8 cellular contexts compared by ENCODE assay signal in genomic region chr2:33457588-33458247, GRCh38. TPM values are rescaled to one million over a fixed set of nuclear protein-coding genes. Genes with fewer than 3 reads are reported as not detected.
A peak's percentile ranks its signal among the peaks of the same experiment; 100 is the strongest.
DNase-seq lines count a peak whose midpoint lies in the region; ATAC-seq and TF ChIP-seq lines count a peak whose summit lies in the region.

No MANE protein-coding gene starts in this region.

- H3K14ac ChIP-seq in trophoblast cell (ENCODE audit: low read length) = no peak overlapping the region

- H3K4me1 ChIP-seq in PC-9 (replicated peaks; ENCODE audit: insufficient read depth) (no peaks in the 10 kb centered on the region; the same call in 1 of the 2 replicates), trophoblast cell (ENCODE audit: control insufficient read depth in 1 of 2, insufficient read depth in 2 of 2, low read length in 2 of 2) (no peaks in the 10 kb centered on the region), BE2C (no peaks in the 10 kb centered on the region)
- H3K4me1 ChIP-seq in naive thymus-derived CD4-positive, alpha-beta T cell (ENCODE audit: control insufficient read depth in 2 of 2, insufficient read depth in 2 of 2, low read length in 2 of 2) = no peaks in the 10 kb centered on the region

- no peaks in the 10 kb centered on the region for H4K20me1 ChIP-seq in PC-9 (ENCODE audit: insufficient read depth)

- no TSS peak for BruUV-seq in PC-9 (replicated peaks; lab: Mats Ljungman, UMichigan)

- CTCF ChIA-PET in PC-9 (lab: Charles Lee) = no interaction called here
- CTCF ChIA-PET in naive thymus-derived CD4-positive, alpha-beta T cell (lab: Charles Lee) = no interaction called here
- CTCF ChIA-PET in activated CD4-positive, alpha-beta memory T cell treated with anti-CD3 and anti-CD28 coated beads, Interleukin-2, amount 10 ng/mL, durations not matched to agents 7 days and 5 days (lab: Charles Lee) = no interaction called here

- no peak overlapping the region for H2BK5ac ChIP-seq in trophoblast cell (ENCODE audit: low read depth, low read length, poor library complexity)

- H4K91ac ChIP-seq in trophoblast cell (ENCODE audit: low read depth, low read length) = no peak overlapping the region

- H3K79me1 ChIP-seq in trophoblast cell (ENCODE audit: low read length) = no peaks in the 10 kb centered on the region

- H3K9ac ChIP-seq in trophoblast cell (ENCODE audit: low read length) = no peak overlapping the region

- peaks cover 0 to 3% (median 0%) of the 10 kb centered on the region in 5 donors for H3K36me3 Mint-ChIP-seq in naive thymus-derived CD4-positive, alpha-beta T cell
- peaks cover 6% of the 10 kb centered on the region for H3K36me3 Mint-ChIP-seq in stimulated activated memory B cell treated with anti-CD40 and anti-IgM and Interleukin-4, amounts not matched to agents 10 μg/mL and 1 μg/mL and 100 μg/mL, for 72 hours
- H3K36me3 Mint-ChIP-seq in activated CD4-positive, alpha-beta memory T cell treated with anti-CD3 and anti-CD28 coated beads, Interleukin-2, amount 10 ng/mL, durations not matched to agents 7 days and 5 days (ENCODE audit: low read depth) = no peaks in the 10 kb centered on the region

- H4K12ac ChIP-seq in trophoblast cell (ENCODE audit: low read depth, low read length) = no peak overlapping the region

- H3K4me3 ChIP-seq in PC-9 (no peak overlapping the region), trophoblast cell (ENCODE audit: low read depth, low read length) (no peak overlapping the region), BE2C (ENCODE audit: low read depth, low read length) (no peak overlapping the region)
- H3K4me3 ChIP-seq in naive thymus-derived CD4-positive, alpha-beta T cell (ENCODE audit: low read length) = no peak overlapping the region

- H3K27ac ChIP-seq in PC-9 (no peak overlapping the region), trophoblast cell (ENCODE audit: low read depth, low read length) (no peak overlapping the region)
- H3K27ac ChIP-seq in naive thymus-derived CD4-positive, alpha-beta T cell (ENCODE audit: low read depth, low read length) = no peak overlapping the region

- H3K18ac ChIP-seq in trophoblast cell (ENCODE audit: low read length) = no peak overlapping the region

- no peak overlapping the region for H3K4ac ChIP-seq in trophoblast cell (ENCODE audit: low read depth, low read length)

- H2AFZ ChIP-seq in PC-9 (peak overlapping the region; percentile 63; the same call in 1 of the 2 replicates), trophoblast cell (ENCODE audit: insufficient read depth, low read length, poor library complexity) (no peak overlapping the region)

- H3K23ac ChIP-seq in trophoblast cell (ENCODE audit: low read length) = no peak overlapping the region

- H2BK12ac ChIP-seq in trophoblast cell (ENCODE audit: low read length) = no peak overlapping the region

- POLR2A ChIA-PET in PC-9 (lab: Charles Lee; ENCODE audit: unreplicated experiment) = no interaction called here
- POLR2A ChIA-PET in naive thymus-derived CD4-positive, alpha-beta T cell (lab: Charles Lee) = no interaction called here
- POLR2A ChIA-PET in activated CD4-positive, alpha-beta memory T cell treated with anti-CD3 and anti-CD28 coated beads, Interleukin-2, amount 10 ng/mL, durations not matched to agents 7 days and 5 days (lab: Charles Lee) = no interaction called here

- H2BK120ac ChIP-seq in trophoblast cell (ENCODE audit: insufficient read depth, low read length, poor library complexity) = no peak overlapping the region

- H3K27me3 ChIP-seq in PC-9 (ENCODE audit: insufficient read depth, low read depth) (no peaks in the 10 kb centered on the region), trophoblast cell (ENCODE audit: insufficient read depth, low read length) (no peaks in the 10 kb centered on the region), BE2C (0 out of 2 replicates have a peak, but pooled peaks cover 5% of the 10 kb centered on the region)
- H3K27me3 ChIP-seq in naive thymus-derived CD4-positive, alpha-beta T cell (ENCODE audit: control insufficient read depth in 2 of 2, insufficient read depth in 2 of 2, low read length in 2 of 2) = no peaks in the 10 kb centered on the region

- H4K8ac ChIP-seq in trophoblast cell (ENCODE audit: low read depth, low read length) = no peak overlapping the region

- H3K36me3 ChIP-seq in PC-9 (ENCODE audit: low read depth) (no peaks in the 10 kb centered on the region), trophoblast cell (ENCODE audit: control insufficient read depth in 1 of 2, insufficient read depth in 2 of 2, low read length in 2 of 2) (no peaks in the 10 kb centered on the region), BE2C (no peaks in the 10 kb centered on the region)
- H3K36me3 ChIP-seq in naive thymus-derived CD4-positive, alpha-beta T cell (ENCODE audit: control insufficient read depth in 2 of 3, insufficient read depth in 3 of 3, low read length in 3 of 3) = no peaks in the 10 kb centered on the region

- H3K9me3 ChIP-seq in PC-9 (ENCODE audit: insufficient read depth, low read depth) = no peaks in the 10 kb centered on the region
- H3K9me3 ChIP-seq in trophoblast cell (ENCODE audit: insufficient read depth, low read depth, low read length) = peaks cover 2% of the 10 kb centered on the region
- peaks cover 0 to 2% (median 0%) of the 10 kb centered on the region in 3 experiments for H3K9me3 ChIP-seq in naive thymus-derived CD4-positive, alpha-beta T cell (ENCODE audit: control insufficient read depth in 2 of 3, low read length in 3 of 3)
- H3K9me3 ChIP-seq in BE2C = no peaks in the 10 kb centered on the region

- H3K27ac Mint-ChIP-seq in naive thymus-derived CD4-positive, alpha-beta T cell = no peak overlapping the region
- no peak overlapping the region for H3K27ac Mint-ChIP-seq in stimulated activated memory B cell treated with anti-CD40 and anti-IgM and Interleukin-4, amounts not matched to agents 10 μg/mL and 1 μg/mL and 100 μg/mL, for 72 hours
- no peak overlapping the region for H3K27ac Mint-ChIP-seq in activated CD4-positive, alpha-beta memory T cell treated with anti-CD3 and anti-CD28 coated beads, Interleukin-2, amount 10 ng/mL, durations not matched to agents 7 days and 5 days

- peak; percentile 76 for ATAC-seq in GM19372 (IDR thresholded peaks at IDR 0.05; ENCODE audit: low read depth, unreplicated experiment)
- ATAC-seq in HG03097 (IDR thresholded peaks at IDR 0.05; ENCODE audit: low FRiP score, unreplicated experiment) = peak; percentile 92
- no peak for ATAC-seq in naive thymus-derived CD4-positive, alpha-beta T cell
- ATAC-seq in stimulated activated memory B cell treated with anti-CD40 and anti-IgM and Interleukin-4, amounts not matched to agents 10 μg/mL and 1 μg/mL and 100 μg/mL, for 72 hours = no peak

- DNase-seq in PC-9 (no peak), trophoblast cell (peak; percentile 79 to 87), BE2C (no peak)
- no peak for DNase-seq in naive thymus-derived CD4-positive, alpha-beta T cell
- DNase-seq in activated CD4-positive, alpha-beta memory T cell treated with anti-CD3 and anti-CD28 coated beads, Interleukin-2, amount 10 ng/mL, durations not matched to agents 7 days and 5 days = no peak

- H2AK5ac ChIP-seq in trophoblast cell (ENCODE audit: low read length) = no peak overlapping the region

- intact Hi-C loops in PC-9 (cut with micrococcal nuclease; ENCODE audit: unreplicated experiment) = no loop called here
- intact Hi-C loops in naive thymus-derived CD4-positive, alpha-beta T cell (cut with micrococcal nuclease) = no loop called here

- TF ChIP-seq CTCF in PC-9 (conservative IDR thresholded peaks at IDR 0.05) (no peak), BE2C (IDR thresholded peaks at IDR 0.05; ENCODE audit: low read depth, low read length) (no peak)

- no peak overlapping the region for H3K4me3 Mint-ChIP-seq in naive thymus-derived CD4-positive, alpha-beta T cell
- no peak overlapping the region for H3K4me3 Mint-ChIP-seq in stimulated activated memory B cell treated with anti-CD40 and anti-IgM and Interleukin-4, amounts not matched to agents 10 μg/mL and 1 μg/mL and 100 μg/mL, for 72 hours
- no peak overlapping the region for H3K4me3 Mint-ChIP-seq in activated CD4-positive, alpha-beta memory T cell treated with anti-CD3 and anti-CD28 coated beads, Interleukin-2, amount 10 ng/mL, durations not matched to agents 7 days and 5 days

- peaks cover 0 to 9% (median 7%) of the 10 kb centered on the region in 5 donors for H3K27me3 Mint-ChIP-seq in naive thymus-derived CD4-positive, alpha-beta T cell
- no peaks in the 10 kb centered on the region for H3K27me3 Mint-ChIP-seq in stimulated activated memory B cell treated with anti-CD40 and anti-IgM and Interleukin-4, amounts not matched to agents 10 μg/mL and 1 μg/mL and 100 μg/mL, for 72 hours
- peaks cover 1% of the 10 kb centered on the region for H3K27me3 Mint-ChIP-seq in activated CD4-positive, alpha-beta memory T cell treated with anti-CD3 and anti-CD28 coated beads, Interleukin-2, amount 10 ng/mL, durations not matched to agents 7 days and 5 days

- no peaks in the 10 kb centered on the region for H3K79me2 ChIP-seq in PC-9 (ENCODE audit: low read depth)
- H3K79me2 ChIP-seq in trophoblast cell (ENCODE audit: control insufficient read depth, insufficient read depth, low read length, poor library complexity) = no peaks in the 10 kb centered on the region

- H3K9me3 Mint-ChIP-seq in naive thymus-derived CD4-positive, alpha-beta T cell = peaks cover 0 to 14% (median 6%) of the 10 kb centered on the region in 11 donors
- H3K9me3 Mint-ChIP-seq in stimulated activated memory B cell treated with anti-CD40 and anti-IgM and Interleukin-4, amounts not matched to agents 10 μg/mL and 1 μg/mL and 100 μg/mL, for 72 hours = peaks cover 7% of the 10 kb centered on the region
- peaks cover 3% of the 10 kb centered on the region for H3K9me3 Mint-ChIP-seq in activated CD4-positive, alpha-beta memory T cell treated with anti-CD3 and anti-CD28 coated beads, Interleukin-2, amount 10 ng/mL, durations not matched to agents 7 days and 5 days

- H3K9me2 ChIP-seq in PC-9 (ENCODE audit: insufficient read depth) = no peaks in the 10 kb centered on the region

- H3K4me2 ChIP-seq in PC-9 (no peak overlapping the region), trophoblast cell (ENCODE audit: low read length) (no peak overlapping the region)

- H3F3A ChIP-seq in PC-9 (ENCODE audit: insufficient read depth, low read depth) = no peaks in the 10 kb centered on the region

- WGBS in trophoblast cell (ENCODE audit: extremely low coverage, insufficient coverage, insufficient read length) = no CpG with 5 or more reads among the region's 8 CpGs

- H3K4me1 Mint-ChIP-seq in naive thymus-derived CD4-positive, alpha-beta T cell = no peaks in the 10 kb centered on the region
- H3K4me1 Mint-ChIP-seq in stimulated activated memory B cell treated with anti-CD40 and anti-IgM and Interleukin-4, amounts not matched to agents 10 μg/mL and 1 μg/mL and 100 μg/mL, for 72 hours = no peaks in the 10 kb centered on the region
- no peaks in the 10 kb centered on the region for H3K4me1 Mint-ChIP-seq in activated CD4-positive, alpha-beta memory T cell treated with anti-CD3 and anti-CD28 coated beads, Interleukin-2, amount 10 ng/mL, durations not matched to agents 7 days and 5 days

RNA-seq across cellular contexts. Expression of gene RASGRP3, which starts 18.7 kb away (rescaled TPM):
- total RNA-seq in PC-9 (2021) = 0.10 and 0.72 TPM in 2 replicates
- 0.03 and 0.04 TPM in 2 replicates for polyA plus RNA-seq in trophoblast cell (2013)
- total RNA-seq in naive thymus-derived CD4-positive, alpha-beta T cell = 10 to 100 TPM in 2 of 5 experiments, 1 to 10 TPM in 3; 1.4 to 14.2 (median 7.1) TPM
- polyA plus RNA-seq in naive thymus-derived CD4-positive, alpha-beta T cell = 1 to 10 TPM; 2.5 to 3.1 TPM
- 0.66 TPM for polyA plus RNA-seq in BE2C (2012; ENCODE audit: insufficient read depth, insufficient read length, low read depth)
- total RNA-seq in activated CD4-positive, alpha-beta memory T cell treated with anti-CD3 and anti-CD28 coated beads, Interleukin-2, amount 10 ng/mL, durations not matched to agents 7 days and 5 days = 1 to 10 TPM; 6.3 to 8.4 TPM

Comparison
In these comparisons a context has a peak if more than half of its experiments do, and no peak if none do; other contexts are left out.
1. ATAC-seq: peak in GM19372 (single experiment) and HG03097 (single experiment); none in naive thymus-derived CD4-positive, alpha-beta T cell (single experiment) and stimulated activated memory B cell treated with anti-CD40 and anti-IgM and Interleukin-4, amounts not matched to agents 10 μg/mL and 1 μg/mL and 100 μg/mL, for 72 hours (single experiment).
2. DNase-seq: peak in trophoblast cell (2 of 2); none in PC-9 (0 of 2), naive thymus-derived CD4-positive, alpha-beta T cell (0 of 9), BE2C (single experiment) and activated CD4-positive, alpha-beta memory T cell treated with anti-CD3 and anti-CD28 coated beads, Interleukin-2, amount 10 ng/mL, durations not matched to agents 7 days and 5 days (single experiment).